ENCODE assay signal across 8 cellular contexts in genomic region chrX:150680974-150681373, GRCh38. TPM values are rescaled to one million over a fixed set of nuclear protein-coding genes. Genes with fewer than 3 reads are reported as not detected.
DNase-seq lines count a peak whose midpoint lies in the region; ATAC-seq and TF ChIP-seq lines count a peak whose summit lies in the region.

No MANE protein-coding gene starts in this region.

- no peaks in the 10 kb centered on the region for H4K20me1 ChIP-seq in DOHH2 (ENCODE audit: control insufficient read depth, insufficient read depth, low read depth, low read length)

- H3K4me1 ChIP-seq in DOHH2 (ENCODE audit: control insufficient read depth, low read length) = no peaks in the 10 kb centered on the region

- ATAC-seq in left lobe of liver = peak; percentile 90

- H3K36me3 ChIP-seq in DOHH2 (ENCODE audit: control insufficient read depth, low read length) = no peaks in the 10 kb centered on the region

- no peak overlapping the region for H3K27ac ChIP-seq in DOHH2 (ENCODE audit: low read depth, low read length)

- DNase-seq in KBM-7 (peak; percentile 39), astrocyte of the cerebellum (ENCODE audit: low read depth) (peak; percentile 9), left lobe of liver (ENCODE audit: low spot score) (no peak), CD1c-positive myeloid dendritic cell (ENCODE audit: extremely low spot score) (no peak), SIG-M5 (lab: John Stamatoyannopoulos, UW) (no peak), H4 (ENCODE audit: low spot score) (no peak)
- DNase-seq in stimulated activated CD4-positive, alpha-beta T cell treated with anti-CD3 and anti-CD28 coated beads, Interleukin-15, amount 100 ng/mL, for 24 hours = no peak

- H3K9me2 ChIP-seq in DOHH2 (replicated peaks; ENCODE audit: control insufficient read depth, low read length) = no peaks in the 10 kb centered on the region

- H3F3A ChIP-seq in DOHH2 (ENCODE audit: control insufficient read depth, insufficient read depth) = no peaks in the 10 kb centered on the region

- TF ChIP-seq CTCF in DOHH2 (IDR thresholded peaks at IDR 0.05; ENCODE audit: low read depth, low read length, poor library complexity, severe bottlenecking) = peak; percentile 17
- peak; percentile 50 for TF ChIP-seq CTCF in astrocyte of the cerebellum (IDR thresholded peaks at IDR 0.05; ENCODE audit: low read depth, low read length, missing control alignments)

- no peaks in the 10 kb centered on the region for H3K27me3 ChIP-seq in DOHH2 (ENCODE audit: control insufficient read depth, low read length)

- no peaks in the 10 kb centered on the region for H3K79me2 ChIP-seq in DOHH2 (ENCODE audit: control insufficient read depth, low read length)

- no peak overlapping the region for H3K4me2 ChIP-seq in DOHH2 (ENCODE audit: low read length)

- in situ Hi-C loops in KBM-7 (cut with MboI; ENCODE audit: low pct_unique_long_range_greater_than_20kb, low sequenced_read_pairs) = loop anchor here (25.0 kb wide), 1 partner anchor 719 kb away; no protein-coding TSS in a partner anchor
- in situ Hi-C loops in astrocyte of the cerebellum (cut with HindIII; ENCODE audit: low sequenced_read_pairs) = no loop called here

- H3K4me3 ChIP-seq in DOHH2 (ENCODE audit: low read length) (no peak overlapping the region), astrocyte of the cerebellum (ENCODE audit: low read depth, low read length) (no peak overlapping the region)

- no peaks in the 10 kb centered on the region; the same call in 1 of the 2 replicates for H3K9me3 ChIP-seq in DOHH2 (ENCODE audit: control insufficient read depth, insufficient read depth, low read length)

RNA-seq across cellular contexts. Expression of gene MTMR1, which starts 12.2 kb away (rescaled TPM):
- total RNA-seq in left lobe of liver = 10.6 TPM
- 11.3 and 13.8 TPM in 2 replicates for total RNA-seq in H4 (2014; rRNA removed; shearing (Covaris generic))

Comparison
In these comparisons a context has a peak if more than half of its experiments do, and no peak if none do; other contexts are left out.
1. DNase-seq: peak in KBM-7 (single experiment) and astrocyte of the cerebellum (single experiment); none in left lobe of liver (single experiment), CD1c-positive myeloid dendritic cell (single experiment), SIG-M5 (single experiment), stimulated activated CD4-positive, alpha-beta T cell treated with anti-CD3 and anti-CD28 coated beads, Interleukin-15, amount 100 ng/mL, for 24 hours (single experiment) and H4 (single experiment).